1 cellular context compared by ENCODE assay signal in genomic region chr2:42795871-42796301, GRCh38.
A peak's percentile ranks its signal among the peaks of the same experiment; 100 is the strongest.
TF ChIP-seq lines count a peak whose summit lies in the region.

No MANE protein-coding gene starts in this region.

TF ChIP-seq in HepG2, 621 proteins besides CTCF, POLR2A, EP300 and RAD21 (continued from another document):
- TF ChIP-seq, protein P1, sequence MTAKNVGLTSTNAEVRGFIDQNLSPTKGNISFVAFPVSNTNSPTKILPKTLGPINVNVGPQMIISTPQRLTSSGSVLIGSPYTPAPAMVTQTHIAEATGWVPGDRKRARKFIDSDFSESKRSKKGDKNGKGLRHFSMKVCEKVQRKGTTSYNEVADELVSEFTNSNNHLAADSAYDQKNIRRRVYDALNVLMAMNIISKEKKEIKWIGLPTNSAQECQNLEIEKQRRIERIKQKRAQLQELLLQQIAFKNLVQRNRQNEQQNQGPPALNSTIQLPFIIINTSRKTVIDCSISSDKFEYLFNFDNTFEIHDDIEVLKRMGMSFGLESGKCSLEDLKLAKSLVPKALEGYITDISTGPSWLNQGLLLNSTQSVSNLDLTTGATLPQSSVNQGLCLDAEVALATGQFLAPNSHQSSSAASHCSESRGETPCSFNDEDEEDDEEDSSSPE (CRISPR knock-in tag; IDR thresholded peaks at IDR 0.05): 0 out of 2 replicates have a peak, but pooled peaks have one; percentile 27
- no peak for TF ChIP-seq PRPF4 (IDR thresholded peaks at IDR 0.05; ENCODE audit: low read depth, low read length, poor library complexity, severe bottlenecking)
- TF ChIP-seq ZNF333 (CRISPR knock-in tag; IDR thresholded peaks at IDR 0.05; ENCODE audit: borderline replicate concordance): peak; percentile 94
- TF ChIP-seq, protein P2, sequence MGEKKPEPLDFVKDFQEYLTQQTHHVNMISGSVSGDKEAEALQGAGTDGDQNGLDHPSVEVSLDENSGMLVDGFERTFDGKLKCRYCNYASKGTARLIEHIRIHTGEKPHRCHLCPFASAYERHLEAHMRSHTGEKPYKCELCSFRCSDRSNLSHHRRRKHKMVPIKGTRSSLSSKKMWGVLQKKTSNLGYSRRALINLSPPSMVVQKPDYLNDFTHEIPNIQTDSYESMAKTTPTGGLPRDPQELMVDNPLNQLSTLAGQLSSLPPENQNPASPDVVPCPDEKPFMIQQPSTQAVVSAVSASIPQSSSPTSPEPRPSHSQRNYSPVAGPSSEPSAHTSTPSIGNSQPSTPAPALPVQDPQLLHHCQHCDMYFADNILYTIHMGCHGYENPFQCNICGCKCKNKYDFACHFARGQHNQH (CRISPR knock-in tag; IDR thresholded peaks at IDR 0.05): peak; percentile 39; the same call in 1 of the 2 replicates
- TF ChIP-seq SOX6 (IDR thresholded peaks at IDR 0.05): no peak
- TF ChIP-seq SOX6 (CRISPR knock-in tag; IDR thresholded peaks at IDR 0.05): peak; percentile 20; the same call in 1 of the 2 replicates
- TF ChIP-seq ZNF143 (CRISPR knock-in tag; IDR thresholded peaks at IDR 0.05): no peak
- peak; percentile 26; the same call in 1 of the 2 replicates for TF ChIP-seq SAP130 (CRISPR knock-in tag; IDR thresholded peaks at IDR 0.05; ENCODE audit: low read depth)
- TF ChIP-seq, protein P3, sequence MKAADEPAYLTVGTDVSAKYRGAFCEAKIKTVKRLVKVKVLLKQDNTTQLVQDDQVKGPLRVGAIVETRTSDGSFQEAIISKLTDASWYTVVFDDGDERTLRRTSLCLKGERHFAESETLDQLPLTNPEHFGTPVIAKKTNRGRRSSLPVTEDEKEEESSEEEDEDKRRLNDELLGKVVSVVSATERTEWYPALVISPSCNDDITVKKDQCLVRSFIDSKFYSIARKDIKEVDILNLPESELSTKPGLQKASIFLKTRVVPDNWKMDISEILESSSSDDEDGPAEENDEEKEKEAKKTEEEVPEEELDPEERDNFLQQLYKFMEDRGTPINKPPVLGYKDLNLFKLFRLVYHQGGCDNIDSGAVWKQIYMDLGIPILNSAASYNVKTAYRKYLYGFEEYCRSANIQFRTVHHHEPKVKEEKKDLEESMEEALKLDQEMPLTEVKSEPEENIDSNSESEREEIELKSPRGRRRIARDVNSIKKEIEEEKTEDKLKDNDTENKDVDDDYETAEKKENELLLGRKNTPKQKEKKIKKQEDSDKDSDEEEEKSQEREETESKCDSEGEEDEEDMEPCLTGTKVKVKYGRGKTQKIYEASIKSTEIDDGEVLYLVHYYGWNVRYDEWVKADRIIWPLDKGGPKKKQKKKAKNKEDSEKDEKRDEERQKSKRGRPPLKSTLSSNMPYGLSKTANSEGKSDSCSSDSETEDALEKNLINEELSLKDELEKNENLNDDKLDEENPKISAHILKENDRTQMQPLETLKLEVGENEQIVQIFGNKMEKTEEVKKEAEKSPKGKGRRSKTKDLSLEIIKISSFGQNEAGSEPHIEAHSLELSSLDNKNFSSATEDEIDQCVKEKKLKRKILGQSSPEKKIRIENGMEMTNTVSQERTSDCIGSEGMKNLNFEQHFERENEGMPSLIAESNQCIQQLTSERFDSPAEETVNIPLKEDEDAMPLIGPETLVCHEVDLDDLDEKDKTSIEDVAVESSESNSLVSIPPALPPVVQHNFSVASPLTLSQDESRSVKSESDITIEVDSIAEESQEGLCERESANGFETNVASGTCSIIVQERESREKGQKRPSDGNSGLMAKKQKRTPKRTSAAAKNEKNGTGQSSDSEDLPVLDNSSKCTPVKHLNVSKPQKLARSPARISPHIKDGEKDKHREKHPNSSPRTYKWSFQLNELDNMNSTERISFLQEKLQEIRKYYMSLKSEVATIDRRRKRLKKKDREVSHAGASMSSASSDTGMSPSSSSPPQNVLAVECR (CRISPR knock-in tag; IDR thresholded peaks at IDR 0.05; ENCODE audit: borderline replicate concordance): peak; percentile 36; the same call in 1 of the 2 replicates
- peak; percentile 15; the same call in 1 of the 2 replicates for TF ChIP-seq FOXA3 (CRISPR knock-in tag; IDR thresholded peaks at IDR 0.05)
- TF ChIP-seq HOXA3 (CRISPR knock-in tag; IDR thresholded peaks at IDR 0.05): no peak
- TF ChIP-seq FOXM1 (CRISPR knock-in tag; IDR thresholded peaks at IDR 0.05): no peak
- TF ChIP-seq MLX (CRISPR knock-in tag; IDR thresholded peaks at IDR 0.05): 0 out of 2 replicates have a peak, but pooled peaks have one; percentile 12
- 0 out of 2 replicates have a peak, but pooled peaks have one; percentile 19 for TF ChIP-seq RELA (CRISPR knock-in tag; IDR thresholded peaks at IDR 0.05)
- TF ChIP-seq, protein P4, sequence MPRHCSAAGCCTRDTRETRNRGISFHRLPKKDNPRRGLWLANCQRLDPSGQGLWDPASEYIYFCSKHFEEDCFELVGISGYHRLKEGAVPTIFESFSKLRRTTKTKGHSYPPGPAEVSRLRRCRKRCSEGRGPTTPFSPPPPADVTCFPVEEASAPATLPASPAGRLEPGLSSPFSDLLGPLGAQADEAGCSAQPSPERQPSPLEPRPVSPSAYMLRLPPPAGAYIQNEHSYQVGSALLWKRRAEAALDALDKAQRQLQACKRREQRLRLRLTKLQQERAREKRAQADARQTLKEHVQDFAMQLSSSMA (CRISPR knock-in tag; IDR thresholded peaks at IDR 0.05): no peak
- TF ChIP-seq SIX4 (CRISPR knock-in tag; IDR thresholded peaks at IDR 0.05): no peak
- no peak for TF ChIP-seq SMAD3 (CRISPR knock-in tag; IDR thresholded peaks at IDR 0.05)
- TF ChIP-seq ZNF20 (CRISPR knock-in tag; IDR thresholded peaks at IDR 0.05): no peak
- no peak; the same call in 1 of the 2 replicates for TF ChIP-seq IRF2 (CRISPR knock-in tag; IDR thresholded peaks at IDR 0.05)
- no peak for TF ChIP-seq ZNF256 (CRISPR knock-in tag; conservative IDR thresholded peaks at IDR 0.05)
- 0 out of 2 replicates have a peak, but pooled peaks have one; percentile 27 for TF ChIP-seq ZNF331 (CRISPR knock-in tag; IDR thresholded peaks at IDR 0.05)
- TF ChIP-seq KMT2A (CRISPR knock-in tag; IDR thresholded peaks at IDR 0.05): peak; percentile 43; the same call in 1 of the 2 replicates
- peak; percentile 95 for TF ChIP-seq TP53 (CRISPR knock-in tag; conservative IDR thresholded peaks at IDR 0.05)
- TF ChIP-seq ZMYM3 (CRISPR knock-in tag; IDR thresholded peaks at IDR 0.05): no peak
- TF ChIP-seq PPARG (CRISPR knock-in tag; conservative IDR thresholded peaks at IDR 0.05): 0 out of 2 replicates have a peak, but pooled peaks have one; percentile 24
- TF ChIP-seq MIER3 (CRISPR knock-in tag; IDR thresholded peaks at IDR 0.05; ENCODE audit: borderline replicate concordance): 0 out of 2 replicates have a peak, but pooled peaks have one; percentile 24
- TF ChIP-seq RBFOX2 (IDR thresholded peaks at IDR 0.05; ENCODE audit: low read depth, low read length): peak; percentile 1; the same call in 1 of the 2 replicates
- 0 out of 2 replicates have a peak, but pooled peaks have one; percentile 55 for TF ChIP-seq MXD4 (CRISPR knock-in tag; IDR thresholded peaks at IDR 0.05)
- TF ChIP-seq KAT7 (CRISPR knock-in tag; IDR thresholded peaks at IDR 0.05; ENCODE audit: borderline replicate concordance): 0 out of 2 replicates have a peak, but pooled peaks have one; percentile 35
- no peak for TF ChIP-seq MIXL1 (CRISPR knock-in tag; IDR thresholded peaks at IDR 0.05)
- peak; percentile 31; the same call in 1 of the 2 replicates for TF ChIP-seq TFAP4 (IDR thresholded peaks at IDR 0.05; ENCODE audit: borderline replicate concordance, low read depth)
- TF ChIP-seq MNT (IDR thresholded peaks at IDR 0.05): no peak
- TF ChIP-seq REXO4 (CRISPR knock-in tag; IDR thresholded peaks at IDR 0.05; ENCODE audit: borderline replicate concordance): no peak
- peak; percentile 21; the same call in 1 of the 2 replicates for TF ChIP-seq ERF (CRISPR knock-in tag; IDR thresholded peaks at IDR 0.05)
- TF ChIP-seq, protein P5, sequence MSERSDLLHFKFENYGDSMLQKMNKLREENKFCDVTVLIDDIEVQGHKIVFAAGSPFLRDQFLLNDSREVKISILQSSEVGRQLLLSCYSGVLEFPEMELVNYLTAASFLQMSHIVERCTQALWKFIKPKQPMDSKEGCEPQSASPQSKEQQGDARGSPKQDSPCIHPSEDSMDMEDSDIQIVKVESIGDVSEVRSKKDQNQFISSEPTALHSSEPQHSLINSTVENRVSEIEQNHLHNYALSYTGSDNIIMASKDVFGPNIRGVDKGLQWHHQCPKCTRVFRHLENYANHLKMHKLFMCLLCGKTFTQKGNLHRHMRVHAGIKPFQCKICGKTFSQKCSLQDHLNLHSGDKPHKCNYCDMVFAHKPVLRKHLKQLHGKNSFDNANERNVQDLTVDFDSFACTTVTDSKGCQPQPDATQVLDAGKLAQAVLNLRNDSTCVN (CRISPR knock-in tag; IDR thresholded peaks at IDR 0.05; ENCODE audit: borderline replicate concordance): 0 out of 2 replicates have a peak, but pooled peaks have one; percentile 38
- TF ChIP-seq GATAD1 (CRISPR knock-in tag; IDR thresholded peaks at IDR 0.05): peak; percentile 23; the same call in 1 of the 2 replicates
- 0 out of 2 replicates have a peak, but pooled peaks have one; percentile 36 for TF ChIP-seq HOMEZ (CRISPR knock-in tag; IDR thresholded peaks at IDR 0.05; ENCODE audit: low read depth)
- TF ChIP-seq HMGXB4 (CRISPR knock-in tag; IDR thresholded peaks at IDR 0.05; ENCODE audit: borderline replicate concordance in 1 of 2, low read depth in 1 of 2): peak in 1 of 2 experiments; percentile 45; a peak in 1 of 4 replicates
- TF ChIP-seq RARA (CRISPR knock-in tag; IDR thresholded peaks at IDR 0.05): 0 out of 2 replicates have a peak, but pooled peaks have one; percentile 12
- no peak for TF ChIP-seq TOE1 (CRISPR knock-in tag; IDR thresholded peaks at IDR 0.05)
- no peak for TF ChIP-seq ZNF549 (CRISPR knock-in tag; IDR thresholded peaks at IDR 0.05)
